In the genomic region with DNA sequence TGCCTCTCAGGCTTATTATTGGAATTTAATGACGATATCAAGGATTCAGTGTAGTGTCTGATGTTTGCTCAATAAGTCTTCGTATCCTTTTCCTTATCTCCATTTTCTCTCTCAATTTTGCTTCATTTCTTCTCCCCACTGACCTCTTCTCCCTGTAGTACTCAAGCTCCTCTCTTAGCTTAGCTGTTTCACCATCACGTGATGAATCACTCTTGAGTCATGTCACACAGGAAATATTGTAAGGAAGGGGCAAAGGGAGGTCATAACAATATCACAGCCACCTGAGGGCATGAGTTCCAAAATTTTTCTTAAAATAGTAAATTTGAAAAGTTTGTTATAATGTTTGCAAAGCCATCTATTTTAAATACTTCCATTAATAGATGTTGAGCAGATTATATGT, we compare ENCODE assay signal across 1 cellular context.
TF ChIP-seq lines count a peak whose summit lies in the region.

No MANE protein-coding gene starts in this region.

TF ChIP-seq in K562, 482 proteins besides CTCF, POLR2A, EP300 and RAD21 (continued from another document):
- TF ChIP-seq FOSL1 (tag; conservative IDR thresholded peaks at IDR 0.05) = peak; percentile 65
